ENCODE assay signal across 8 cellular contexts in genomic region chr10:24947304-24948097, GRCh38. TPM values are rescaled to one million over a fixed set of nuclear protein-coding genes. Genes with fewer than 3 reads are reported as not detected.
DNase-seq lines count a peak whose midpoint lies in the region; ATAC-seq and TF ChIP-seq lines count a peak whose summit lies in the region.

No MANE protein-coding gene starts in this region.

- CTCF ChIA-PET in CD4-positive, alpha-beta memory T cell (lab: Charles Lee; ENCODE audit: partially characterized antibody) = interaction anchor here (0.7 to 1.2 kb wide), 3 partner anchors 133 to 330 kb away, joined by 3 to 4 read pairs (median 3); no protein-coding TSS in a partner anchor

- H3K4me1 ChIP-seq in CD4-positive, alpha-beta memory T cell (ENCODE audit: insufficient read depth, low read length) = peaks cover 11% of the 10 kb centered on the region
- H3K4me1 ChIP-seq in SJSA1 (replicated peaks) = peaks cover 33% of the 10 kb centered on the region
- H3K4me1 ChIP-seq in right atrium auricular region = peaks cover 0 to 10% of the 10 kb centered on the region in 2 donors

- H3K36me3 ChIP-seq in CD4-positive, alpha-beta memory T cell (ENCODE audit: insufficient read depth, low read length) = no peaks in the 10 kb centered on the region
- H3K36me3 ChIP-seq in SJSA1 = peaks cover 7% of the 10 kb centered on the region; the same call in 1 of the 2 replicates
- no peaks in the 10 kb centered on the region for H3K36me3 ChIP-seq in right atrium auricular region

- peak; percentile 62 for ATAC-seq in GM21576 (IDR thresholded peaks at IDR 0.05; ENCODE audit: unreplicated experiment)
- ATAC-seq in stimulated activated memory B cell treated with anti-CD40 and anti-IgM and Interleukin-4, amounts not matched to agents 10 μg/mL and 1 μg/mL and 100 μg/mL, for 72 hours = no peak

- H3K9me3 Mint-ChIP-seq in CD4-positive, alpha-beta memory T cell = peaks cover 0 to 4% (median 0%) of the 10 kb centered on the region in 8 donors
- no peaks in the 10 kb centered on the region for H3K9me3 Mint-ChIP-seq in stimulated activated memory B cell treated with anti-CD40 and anti-IgM and Interleukin-4, amounts not matched to agents 10 μg/mL and 1 μg/mL and 100 μg/mL, for 72 hours

- no peak overlapping the region for H3K4me3 Mint-ChIP-seq in CD4-positive, alpha-beta memory T cell
- H3K4me3 Mint-ChIP-seq in stimulated activated memory B cell treated with anti-CD40 and anti-IgM and Interleukin-4, amounts not matched to agents 10 μg/mL and 1 μg/mL and 100 μg/mL, for 72 hours = no peak overlapping the region

- H3K4me3 ChIP-seq in CD4-positive, alpha-beta memory T cell (ENCODE audit: low read length in 2 of 2) = no peak overlapping the region
- H3K4me3 ChIP-seq in SJSA1 (no peak overlapping the region), right atrium auricular region (no peak overlapping the region)

- H3K27ac ChIP-seq in CD4-positive, alpha-beta memory T cell (ENCODE audit: low read depth, low read length) = no peak overlapping the region
- H3K27ac ChIP-seq in SJSA1 (0 out of 2 replicates have a peak overlapping the region, but pooled peaks have one; percentile 11), right atrium auricular region (peak overlapping the region; percentile 42 to 57)

- peak overlapping the region in 4 of 7 donors; percentile 4 to 48 (median 18) for H3K27ac Mint-ChIP-seq in CD4-positive, alpha-beta memory T cell
- H3K27ac Mint-ChIP-seq in stimulated activated memory B cell treated with anti-CD40 and anti-IgM and Interleukin-4, amounts not matched to agents 10 μg/mL and 1 μg/mL and 100 μg/mL, for 72 hours = no peak overlapping the region

- H3K36me3 Mint-ChIP-seq in CD4-positive, alpha-beta memory T cell = no peaks in the 10 kb centered on the region
- H3K36me3 Mint-ChIP-seq in stimulated activated memory B cell treated with anti-CD40 and anti-IgM and Interleukin-4, amounts not matched to agents 10 μg/mL and 1 μg/mL and 100 μg/mL, for 72 hours = no peaks in the 10 kb centered on the region

- H3K27me3 Mint-ChIP-seq in CD4-positive, alpha-beta memory T cell = no peaks in the 10 kb centered on the region
- H3K27me3 Mint-ChIP-seq in stimulated activated memory B cell treated with anti-CD40 and anti-IgM and Interleukin-4, amounts not matched to agents 10 μg/mL and 1 μg/mL and 100 μg/mL, for 72 hours = no peaks in the 10 kb centered on the region

- H3K4me1 Mint-ChIP-seq in CD4-positive, alpha-beta memory T cell = peaks cover 13 to 24% (median 17%) of the 10 kb centered on the region in 4 donors
- H3K4me1 Mint-ChIP-seq in stimulated activated memory B cell treated with anti-CD40 and anti-IgM and Interleukin-4, amounts not matched to agents 10 μg/mL and 1 μg/mL and 100 μg/mL, for 72 hours = peaks cover 11% of the 10 kb centered on the region

- intact Hi-C loops in CD4-positive, alpha-beta memory T cell (cut with micrococcal nuclease) = loop anchor here (10.0 kb wide), 1 partner anchor 123 kb away; no protein-coding TSS in a partner anchor

- TF ChIP-seq CTCF in right atrium auricular region (IDR thresholded peaks at IDR 0.05) = no peak

- POLR2A ChIA-PET in CD4-positive, alpha-beta memory T cell (lab: Charles Lee; ENCODE audit: partially characterized antibody) = interaction anchor here (0.5 to 1.4 kb wide), 3 partner anchors 97 to 222 kb away, joined by 3 to 4 read pairs (median 3); no protein-coding TSS in a partner anchor

- H3K9me3 ChIP-seq in CD4-positive, alpha-beta memory T cell (ENCODE audit: control insufficient read depth in 1 of 2, low read length in 2 of 2) = no peaks in the 10 kb centered on the region
- H3K9me3 ChIP-seq in SJSA1 (replicated peaks) (no peaks in the 10 kb centered on the region), right atrium auricular region (no peaks in the 10 kb centered on the region)

- no peak for DNase-seq in CD4-positive, alpha-beta memory T cell
- DNase-seq in SJSA1 (ENCODE audit: low read depth in 1 of 2, low spot score in 2 of 2) (no peak), right atrium auricular region (ENCODE audit: low spot score) (no peak), NCI-H748 (lab: John Stamatoyannopoulos, UW; ENCODE audit: unreplicated experiment) (no peak), NCI-H1417 treated with DMSO at 0.1 percent for 48 hours (lab: John Stamatoyannopoulos, UW) (no peak), NCI-H1105 (lab: John Stamatoyannopoulos, UW) (no peak)

- no peaks in the 10 kb centered on the region for H3K27me3 ChIP-seq in CD4-positive, alpha-beta memory T cell (ENCODE audit: insufficient read depth, low read length)
- H3K27me3 ChIP-seq in SJSA1 (replicated peaks) = no peaks in the 10 kb centered on the region
- H3K27me3 ChIP-seq in right atrium auricular region = no peaks in the 10 kb centered on the region

RNA-seq across cellular contexts. Expression of gene PRTFDC1, which starts 4.9 kb away (rescaled TPM):
- total RNA-seq in CD4-positive, alpha-beta memory T cell = under 1 TPM; 0.23 to 0.97 TPM
- polyA plus RNA-seq in CD4-positive, alpha-beta memory T cell = under 1 TPM; 0.21 to 0.39 TPM
- total RNA-seq in SJSA1 (2014; rRNA removed; shearing (Covaris generic)) = 15.0 and 48.6 TPM in 2 replicates
- total RNA-seq in right atrium auricular region = 1 to 10 TPM; 4.0 to 5.6 TPM
